Comparison of ENCODE assay signal across 22 cellular contexts in genomic region chr16:3874242-3874641, GRCh38. TPM values are rescaled to one million over a fixed set of nuclear protein-coding genes. Genes with fewer than 3 reads are reported as not detected.
A peak's percentile ranks its signal among the peaks of the same experiment; 100 is the strongest.
DNase-seq lines count a peak whose midpoint lies in the region; ATAC-seq and TF ChIP-seq lines count a peak whose summit lies in the region.
"Had no signal": no experiment of that assay in that cellular context is flagged by ENCODE, and none has a peak within 500 bp of the region (broad histone marks: within the 10 kb centered on the region; RNA-seq: fewer than 3 reads in every experiment).

No MANE protein-coding gene starts in this region.

- H3K27ac ChIP-seq in Peyer's patch: no peak overlapping the region
- H3K27ac ChIP-seq: left lung, spleen had no signal

- H3K36me3 Mint-ChIP-seq in stimulated activated effector memory CD8-positive, alpha-beta T cell treated with anti-CD3 and anti-CD28 coated beads, Interleukin-12 subunit alpha, Interleukin-12 subunit beta, amount 100 ng/mL, for 72 hours: peaks cover 39% of the 10 kb centered on the region

- no peak overlapping the region for H3K4me3 Mint-ChIP-seq in stimulated activated effector memory CD8-positive, alpha-beta T cell treated with anti-CD3 and anti-CD28 coated beads, Interleukin-12 subunit alpha, Interleukin-12 subunit beta, amount 100 ng/mL, for 72 hours
- H3K4me3 Mint-ChIP-seq: activated naive CD4-positive, alpha-beta T cell treated with anti-CD3 and anti-CD28 coated beads for 36 hours; CD14-positive monocyte had no signal

- peak; percentile 46 for DNase-seq in activated CD8-positive, alpha-beta memory T cell treated with anti-CD3 and anti-CD28 coated beads, Interleukin-2, amount 50 U/mL, for 48 hours
- no peak for DNase-seq in activated CD8-positive, alpha-beta memory T cell treated with anti-CD3 and anti-CD28 coated beads for 24 hours
- DNase-seq in Peyer's patch (peak in 2 of 3 donors; percentile 64 to 77), left colon (peak in 1 of 2 donors; percentile 54), ecto neural progenitor cell (ENCODE audit: low spot score) (no peak), 8988T (no peak)
- DNase-seq in stimulated activated effector memory CD8-positive, alpha-beta T cell treated with anti-CD3 and anti-CD28 coated beads, Interleukin-12 subunit alpha, Interleukin-12 subunit beta, amount 100 ng/mL, for 72 hours (ENCODE audit: low spot score in 2 of 2): no peak
- DNase-seq: activated CD4-positive, CD25-positive, alpha-beta regulatory T cell treated with anti-CD3 and anti-CD28 coated beads, Interleukin-2, amount 50 U/mL, for 72 hours; activated naive CD4-positive, alpha-beta T cell treated with anti-CD3 and anti-CD28 coated beads for 36 hours; activated T-cell treated with anti-CD3 and anti-CD28 coated beads, Interleukin-2, amount 50 U/mL, for 48 hours; DMS53; H9; midbrain; NCI-H1048; NCI-H2081 treated with DMSO at 0.1 percent for 48 hours; NCI-H510A; spleen; SW 1271 had no signal

- ATAC-seq in left colon: peak; percentile 78
- ATAC-seq in stimulated activated effector memory CD8-positive, alpha-beta T cell treated with anti-CD3 and anti-CD28 coated beads, Interleukin-12 subunit alpha, Interleukin-12 subunit beta, amount 100 ng/mL, for 72 hours: no peak
- no peak for ATAC-seq in GM21786 (IDR thresholded peaks at IDR 0.05; ENCODE audit: unreplicated experiment)
- ATAC-seq: left lung had no signal

- no peak overlapping the region for H3K4me3 ChIP-seq in Peyer's patch
- H3K4me3 ChIP-seq: left lung, spleen had no signal

- H3K4me1 ChIP-seq in Peyer's patch: peaks cover 5 to 84% (median 27%) of the 10 kb centered on the region in 4 donors

- no peak for TF ChIP-seq POLR2A in Peyer's patch (IDR thresholded peaks at IDR 0.05)

- H3K36me3 ChIP-seq in Peyer's patch: no peaks in the 10 kb centered on the region
- H3K36me3 ChIP-seq: left lung had no signal

- intact Hi-C loops in left colon (cut with DNase I, micrococcal nuclease): loop anchor here in 1 of 2 donors (10.0 kb wide), 1 partner anchor 179 kb away; no protein-coding TSS in a partner anchor

- H3K27ac Mint-ChIP-seq in stimulated activated effector memory CD8-positive, alpha-beta T cell treated with anti-CD3 and anti-CD28 coated beads, Interleukin-12 subunit alpha, Interleukin-12 subunit beta, amount 100 ng/mL, for 72 hours: peak overlapping the region; percentile 68
- H3K27ac Mint-ChIP-seq: activated naive CD4-positive, alpha-beta T cell treated with anti-CD3 and anti-CD28 coated beads for 36 hours; H9 had no signal

- H3K9me3 Mint-ChIP-seq in stimulated activated effector memory CD8-positive, alpha-beta T cell treated with anti-CD3 and anti-CD28 coated beads, Interleukin-12 subunit alpha, Interleukin-12 subunit beta, amount 100 ng/mL, for 72 hours: no peaks in the 10 kb centered on the region
- H3K9me3 Mint-ChIP-seq: activated naive CD4-positive, alpha-beta T cell treated with anti-CD3 and anti-CD28 coated beads for 36 hours; CD14-positive monocyte; H9; neural crest cell had no signal

- H3K27me3 ChIP-seq in Peyer's patch: no peaks in the 10 kb centered on the region
- H3K27me3 ChIP-seq: left lung, spleen had no signal

- TF ChIP-seq CTCF in Peyer's patch (IDR thresholded peaks at IDR 0.05): no peak

- no peaks in the 10 kb centered on the region for H3K9me3 ChIP-seq in Peyer's patch
- H3K9me3 ChIP-seq: left lung, spleen had no signal

- peaks cover 91% of the 10 kb centered on the region for H3K4me1 Mint-ChIP-seq in stimulated activated effector memory CD8-positive, alpha-beta T cell treated with anti-CD3 and anti-CD28 coated beads, Interleukin-12 subunit alpha, Interleukin-12 subunit beta, amount 100 ng/mL, for 72 hours

RNA-seq across cellular contexts. Expression of gene CREBBP, which starts 6.3 kb away (rescaled TPM):
- total RNA-seq in Peyer's patch (100 to 1,000 TPM in 3 of 4 donors, 10 to 100 TPM in 1; 84.2 to 238 (median 140) TPM), left colon (10 to 100 TPM; 59.3 to 60.7 TPM)

Comparison
In these comparisons a context has a peak if more than half of its experiments do, and no peak if none do; other contexts are left out.
1. DNase-seq: peak in activated CD8-positive, alpha-beta memory T cell treated with anti-CD3 and anti-CD28 coated beads, Interleukin-2, amount 50 U/mL, for 48 hours (single experiment) and Peyer's patch (2 of 3); none in activated CD8-positive, alpha-beta memory T cell treated with anti-CD3 and anti-CD28 coated beads for 24 hours (single experiment), stimulated activated effector memory CD8-positive, alpha-beta T cell treated with anti-CD3 and anti-CD28 coated beads, Interleukin-12 subunit alpha, Interleukin-12 subunit beta, amount 100 ng/mL, for 72 hours (0 of 2), ecto neural progenitor cell (single experiment) and 8988T (single experiment).